28 cellular contexts compared by ENCODE assay signal in genomic region chr16:8752706-8753105, GRCh38.
"Had no signal": no experiment of that assay in that cellular context is flagged by ENCODE, and none has a peak within 500 bp of the region (broad histone marks: within the 10 kb centered on the region; RNA-seq: fewer than 3 reads in every experiment).

No MANE protein-coding gene starts in this region.

- H3K4me3 ChIP-seq: ascending aorta, esophagus squamous epithelium, gastroesophageal sphincter, heart right ventricle, hepatocyte had no signal

- H3K9me3 ChIP-seq: ascending aorta, esophagus squamous epithelium, gastroesophageal sphincter, heart right ventricle had no signal

- H3K36me3 ChIP-seq: brain microvascular endothelial cell had no signal

- H3K79me2 ChIP-seq: hepatocyte had no signal

- H2AFZ ChIP-seq: hepatocyte had no signal

- H3K27me3 ChIP-seq: ascending aorta, brain microvascular endothelial cell, esophagus squamous epithelium, gastroesophageal sphincter, heart right ventricle, hepatocyte had no signal

- ATAC-seq: activated CD4-positive, alpha-beta T cell treated with anti-CD3 and anti-CD28 coated beads for 36 hours; activated naive CD4-positive, alpha-beta T cell treated with anti-CD3 and anti-CD28 coated beads, Interleukin-2, amount 50 U/mL, for 72 hours; activated T-cell treated with anti-CD3 and anti-CD28 coated beads, Interleukin-2, amount 50 U/mL, for 72 hours had no signal

- H3K4me1 ChIP-seq: ascending aorta had no signal

- H3K4me2 ChIP-seq: hepatocyte had no signal

- FAIRE-seq: bronchial epithelial cell, colon, endometrium, endothelial cell of umbilical vein had no signal

- DNase-seq: activated CD4-positive, alpha-beta memory T cell treated with anti-CD3 and anti-CD28 coated beads, Interleukin-2, amount 10 ng/mL, durations not matched to agents 7 days and 5 days; activated CD4-positive, alpha-beta T cell treated with anti-CD3 and anti-CD28 coated beads for 36 hours; activated CD4-positive, alpha-beta T cell treated with anti-CD3 and anti-CD28 coated beads, Interleukin-2, amount 10 ng/mL, durations not matched to agents 24 days and 14 days; activated CD4-positive, CD25-positive, alpha-beta regulatory T cell; activated CD4-positive, CD25-positive, alpha-beta regulatory T cell treated with anti-CD3 and anti-CD28 coated beads, Interleukin-2, amount 50 U/mL, for 72 hours; activated CD8-positive, alpha-beta memory T cell treated with anti-CD3 and anti-CD28 coated beads, Interleukin-2, amount 50 U/mL, for 48 hours; activated gamma-delta T cell; activated naive CD4-positive, alpha-beta T cell; activated naive CD4-positive, alpha-beta T cell treated with anti-CD3 and anti-CD28 coated beads, Interleukin-2, amount 10 ng/mL, durations not matched to agents 7 days and 5 days; activated naive CD8-positive, alpha-beta T cell treated with anti-CD3 and anti-CD28 coated beads, Interleukin-2, amount 10 ng/mL, durations not matched to agents 7 days and 5 days; activated T-cell treated with anti-CD3 and anti-CD28 coated beads for 4 hours; activated T-cell treated with anti-CD3 and anti-CD28 coated beads, Interleukin-2, amount 50 U/mL, for 24 hours; activated T-cell treated with anti-CD3 and anti-CD28 coated beads, Interleukin-2, amount 50 U/mL, for 72 hours; cortex of kidney; effector CD8-positive, alpha-beta T cell; esophagus squamous epithelium; heart right ventricle; T-helper 2 cell had no signal

- H3K27ac ChIP-seq: ascending aorta, brain microvascular endothelial cell, epithelial cell of prostate, gastroesophageal sphincter, heart right ventricle had no signal
